17 cellular contexts compared by ENCODE assay signal in the genomic region with DNA sequence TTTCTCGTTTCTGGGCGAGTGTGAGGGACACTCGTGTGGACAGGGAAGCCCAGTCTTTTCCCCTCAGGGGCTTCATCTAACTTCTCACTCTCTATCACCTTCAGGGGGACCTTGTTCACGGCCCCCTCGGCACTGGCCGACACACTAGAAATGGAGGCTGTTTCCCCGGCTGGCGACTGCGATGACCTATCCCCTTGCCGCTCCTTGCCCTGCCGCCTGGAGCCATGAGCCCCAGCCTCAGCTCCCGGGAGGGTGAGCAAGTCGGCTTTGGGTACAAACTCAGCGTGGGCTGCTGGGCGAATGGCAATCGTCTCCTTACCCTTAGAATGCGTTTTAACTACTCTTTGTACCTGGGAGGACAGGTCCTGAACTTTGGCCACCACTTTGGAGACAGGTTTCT. TPM values are rescaled to one million over a fixed set of nuclear protein-coding genes. Genes with fewer than 3 reads are reported as not detected.
DNase-seq lines count a peak whose midpoint lies in the region; ATAC-seq and TF ChIP-seq lines count a peak whose summit lies in the region.
"Had no signal": no experiment of that assay in that cellular context is flagged by ENCODE, and none has a peak within 500 bp of the region (broad histone marks: within the 10 kb centered on the region; RNA-seq: fewer than 3 reads in every experiment).

No MANE protein-coding gene starts in this region.

- ATAC-seq in HG03354 (IDR thresholded peaks at IDR 0.05; ENCODE audit: poor library complexity, severe bottlenecking, unreplicated experiment): no peak

- H3K9me3 ChIP-seq in SJCRH30 (replicated peaks) (no peaks in the 10 kb centered on the region), tibial nerve (no peaks in the 10 kb centered on the region)
- H3K9me3 ChIP-seq: BE2C, Peyer's patch had no signal

- peak overlapping the region; percentile 87 for H3K27ac Mint-ChIP-seq in nephron progenitor cell
- no peak overlapping the region for H3K27ac Mint-ChIP-seq in activated CD4-positive, alpha-beta memory T cell treated with anti-CD3 and anti-CD28 coated beads, Interleukin-2, amount 10 ng/mL, durations not matched to agents 7 days and 5 days
- H3K27ac Mint-ChIP-seq: CD8-positive, alpha-beta memory T cell had no signal

- TF ChIP-seq CTCF in coronary artery (IDR thresholded peaks at IDR 0.05) (no peak), nephron progenitor cell (IDR thresholded peaks at IDR 0.05) (no peak), tibial nerve (IDR thresholded peaks at IDR 0.05) (no peak)

- no peak for DNase-seq in SJCRH30
- no peak for DNase-seq in coronary artery (ENCODE audit: low spot score)
- no peak for DNase-seq in nephron progenitor cell
- no peak for DNase-seq in tibial nerve (ENCODE audit: low spot score in 2 of 2)
- DNase-seq in G401 (ENCODE audit: low spot score): no peak
- no peak for DNase-seq in activated CD4-positive, alpha-beta memory T cell treated with anti-CD3 and anti-CD28 coated beads, Interleukin-2, amount 10 ng/mL, durations not matched to agents 7 days and 5 days
- DNase-seq: BE2C; CD8-positive, alpha-beta memory T cell; H7; IMR-90; Kasumi-1; NCI-H146; NCI-H2081 treated with DMSO at 0.1 percent for 48 hours; NCI-H524; Peyer's patch; SHP77 treated with DMSO at 0.1 percent for 48 hours had no signal

- 94% methylated on average over 17 of the region's 17 CpGs for WGBS in tibial nerve, 2 donors

- H3K36me3 ChIP-seq in SJCRH30 (no peaks in the 10 kb centered on the region), tibial nerve (no peaks in the 10 kb centered on the region)
- H3K36me3 ChIP-seq: BE2C, Peyer's patch had no signal

- H3K27me3 ChIP-seq in SJCRH30: no peaks in the 10 kb centered on the region
- no peaks in the 10 kb centered on the region for H3K27me3 ChIP-seq in tibial nerve
- H3K27me3 ChIP-seq: BE2C, Peyer's patch had no signal

- POLR2A ChIA-PET in activated CD4-positive, alpha-beta memory T cell treated with anti-CD3 and anti-CD28 coated beads, Interleukin-2, amount 10 ng/mL, durations not matched to agents 7 days and 5 days (lab: Charles Lee): no interaction called here

- H3K27me3 Mint-ChIP-seq in nephron progenitor cell (ENCODE audit: low read depth, poor library complexity): peaks cover 2% of the 10 kb centered on the region
- peaks cover 14% of the 10 kb centered on the region for H3K27me3 Mint-ChIP-seq in activated CD4-positive, alpha-beta memory T cell treated with anti-CD3 and anti-CD28 coated beads, Interleukin-2, amount 10 ng/mL, durations not matched to agents 7 days and 5 days

- H3K4me3 ChIP-seq in SJCRH30: peak overlapping the region; percentile 55
- H3K4me3 ChIP-seq in coronary artery: peak overlapping the region; percentile 53
- peak overlapping the region in 1 of 4 donors; percentile 36 for H3K4me3 ChIP-seq in tibial nerve

- H3K4me1 Mint-ChIP-seq in nephron progenitor cell: peaks cover 67% of the 10 kb centered on the region
- peaks cover 2% of the 10 kb centered on the region for H3K4me1 Mint-ChIP-seq in activated CD4-positive, alpha-beta memory T cell treated with anti-CD3 and anti-CD28 coated beads, Interleukin-2, amount 10 ng/mL, durations not matched to agents 7 days and 5 days

- H3K27ac ChIP-seq in SJCRH30 (peak overlapping the region; percentile 97), coronary artery (peak overlapping the region in 1 of 2 donors; percentile 62), tibial nerve (peak overlapping the region in 3 of 4 donors; percentile 11 to 72 (median 55))

- in situ Hi-C loops in G401 (cut with HindIII; ENCODE audit: low sequenced_read_pairs): no loop called here

- no peaks in the 10 kb centered on the region for H3K36me3 Mint-ChIP-seq in nephron progenitor cell (ENCODE audit: low read depth)
- no peaks in the 10 kb centered on the region for H3K36me3 Mint-ChIP-seq in activated CD4-positive, alpha-beta memory T cell treated with anti-CD3 and anti-CD28 coated beads, Interleukin-2, amount 10 ng/mL, durations not matched to agents 7 days and 5 days (ENCODE audit: low read depth)
- H3K36me3 Mint-ChIP-seq: CD8-positive, alpha-beta memory T cell had no signal

- no peaks in the 10 kb centered on the region for H3K9me3 Mint-ChIP-seq in nephron progenitor cell
- H3K9me3 Mint-ChIP-seq in activated CD4-positive, alpha-beta memory T cell treated with anti-CD3 and anti-CD28 coated beads, Interleukin-2, amount 10 ng/mL, durations not matched to agents 7 days and 5 days: no peaks in the 10 kb centered on the region

- TF ChIP-seq EP300 in tibial nerve (IDR thresholded peaks at IDR 0.05): no peak

- no peak overlapping the region for H3K4me3 Mint-ChIP-seq in nephron progenitor cell
- no peak overlapping the region for H3K4me3 Mint-ChIP-seq in activated CD4-positive, alpha-beta memory T cell treated with anti-CD3 and anti-CD28 coated beads, Interleukin-2, amount 10 ng/mL, durations not matched to agents 7 days and 5 days
- H3K4me3 Mint-ChIP-seq: CD8-positive, alpha-beta memory T cell had no signal

- TF ChIP-seq POLR2A in tibial nerve (IDR thresholded peaks at IDR 0.05): no peak

- H3K4me1 ChIP-seq in SJCRH30: peaks cover 11% of the 10 kb centered on the region
- peaks cover 0 to 3% (median 0%) of the 10 kb centered on the region in 4 donors for H3K4me1 ChIP-seq in tibial nerve

- CTCF ChIA-PET in activated CD4-positive, alpha-beta memory T cell treated with anti-CD3 and anti-CD28 coated beads, Interleukin-2, amount 10 ng/mL, durations not matched to agents 7 days and 5 days (lab: Charles Lee): no interaction called here

RNA-seq across cellular contexts. Expression of a gene that starts 41.0 kb away (rescaled TPM):
- total RNA-seq in SJCRH30 (2014; rRNA removed; shearing (Covaris generic)): 15.6 and 21.2 TPM in 2 replicates
- 10 to 100 TPM; 15.1 to 62.1 (median 20.7) TPM for total RNA-seq in tibial nerve
- not detected in 2 replicates for total RNA-seq in G401 (2014; rRNA removed; shearing (Covaris generic))
- under 1 TPM; 0.03 to 0.15 TPM for total RNA-seq in activated CD4-positive, alpha-beta memory T cell treated with anti-CD3 and anti-CD28 coated beads, Interleukin-2, amount 10 ng/mL, durations not matched to agents 7 days and 5 days

Comparison
In these comparisons a context has a peak if more than half of its experiments do, and no peak if none do; other contexts are left out.
1. RNA of a gene that starts 41.0 kb away (total RNA-seq): 15.1 to 62.1 TPM in tibial nerve and 15.6 to 21.2 TPM in SJCRH30; 0.03 to 0.15 TPM in activated CD4-positive, alpha-beta memory T cell treated with anti-CD3 and anti-CD28 coated beads, Interleukin-2, amount 10 ng/mL, durations not matched to agents 7 days and 5 days and not detected in G401; every median in the first group is over 10 times any median in the second.